Comparison of ENCODE assay signal across 25 cellular contexts in the genomic region with DNA sequence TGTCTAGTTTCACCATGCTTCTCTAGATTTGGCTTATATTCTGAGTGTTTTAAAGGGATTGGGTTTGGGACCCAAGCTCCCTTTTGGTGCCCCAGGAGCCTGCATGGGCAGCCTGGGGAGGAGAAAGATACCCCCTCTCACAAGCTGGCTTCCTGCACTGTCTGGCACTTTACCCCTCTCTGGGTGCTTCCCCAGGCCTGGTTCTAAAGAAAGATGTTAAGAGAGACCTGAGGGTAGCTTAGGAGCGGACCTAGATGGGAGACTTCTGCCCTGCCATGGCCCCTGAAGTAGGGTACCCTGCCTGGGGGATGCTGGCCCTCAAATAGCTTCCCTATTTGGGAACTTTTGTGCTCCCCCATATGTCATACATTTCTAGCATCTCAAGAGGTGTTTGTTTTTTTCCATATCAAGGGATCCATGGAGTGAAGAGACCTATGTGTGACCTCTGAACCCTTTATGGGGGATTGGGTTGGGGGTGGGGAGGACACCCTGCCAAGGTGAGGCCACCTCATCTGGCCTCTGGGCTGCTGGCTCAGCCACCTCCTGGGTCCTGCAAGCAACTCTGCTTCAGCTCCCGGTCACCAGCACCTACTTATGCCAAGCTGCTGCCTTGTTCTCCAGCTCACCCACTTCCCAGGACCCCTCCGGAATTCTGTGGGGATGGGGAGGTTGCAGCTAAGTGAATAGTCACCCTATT. TPM values are rescaled to one million over a fixed set of nuclear protein-coding genes. Genes with fewer than 3 reads are reported as not detected.
DNase-seq lines count a peak whose midpoint lies in the region; ATAC-seq and TF ChIP-seq lines count a peak whose summit lies in the region.
"Had no signal": no experiment of that assay in that cellular context is flagged by ENCODE, and none has a peak within 500 bp of the region (broad histone marks: within the 10 kb centered on the region; RNA-seq: fewer than 3 reads in every experiment).

No MANE protein-coding gene starts in this region.

- intact Hi-C loops in sciatic nerve (cut with DNase I), result no loop called here

- ATAC-seq in GM23338, result no peak
- no peak for ATAC-seq in sciatic nerve
- no peak for ATAC-seq in GM18909 (IDR thresholded peaks at IDR 0.05; ENCODE audit: poor library complexity, unreplicated experiment)
- ATAC-seq: effector memory CD8-positive, alpha-beta T cell; mucosa of descending colon; Panc1; pancreas; stimulated activated naive CD8-positive, alpha-beta T cell treated with anti-CD3 and anti-CD28 coated beads, Interleukin-15, amount 100 ng/mL, for 72 hours had no signal

- no peaks in the 10 kb centered on the region for H3K79me2 ChIP-seq in GM23338 (replicated peaks; ENCODE audit: insufficient read depth)

- DNase-seq in GM23338 (ENCODE audit: low spot score) (no peak), NCI-H69 (lab: John Stamatoyannopoulos, UW) (peak; percentile 14), islet precursor cell (peak; percentile 43), sciatic nerve (ENCODE audit: low spot score) (peak; percentile 41), DMS 273 (lab: John Stamatoyannopoulos, UW; ENCODE audit: unreplicated experiment) (no peak)
- DNase-seq in activated CD4-positive, alpha-beta T cell treated with anti-CD3 and anti-CD28 coated beads, Interleukin-2, amount 10 ng/mL, durations not matched to agents 7 days and 5 days, result no peak
- DNase-seq: activated naive CD4-positive, alpha-beta T cell treated with anti-CD3 and anti-CD28 coated beads for 36 hours; effector memory CD8-positive, alpha-beta T cell; Karpas-422; NCI-H1417; NCI-H2029; NCI-H2227 treated with DMSO at 0.1 percent for 48 hours; nephron progenitor cell; pancreas; stimulated activated CD8-positive, alpha-beta memory T cell treated with anti-CD3 and anti-CD28 coated beads, Interleukin-4, amount 100 ng/mL, for 48 hours; stimulated activated naive CD8-positive, alpha-beta T cell treated with anti-CD3 and anti-CD28 coated beads, Interleukin-15, amount 100 ng/mL, for 72 hours; T-helper 9 cell; thyroid gland had no signal

- no peak for TF ChIP-seq CTCF in GM23338 (conservative IDR thresholded peaks at IDR 0.05; ENCODE audit: low read depth in 2 of 2)

- no peak overlapping the region for H3K27ac Mint-ChIP-seq in GM23338
- H3K27ac Mint-ChIP-seq in activated CD4-positive, alpha-beta T cell treated with anti-CD3 and anti-CD28 coated beads, Interleukin-2, amount 10 ng/mL, durations not matched to agents 7 days and 5 days, result no peak overlapping the region
- H3K27ac Mint-ChIP-seq: activated naive CD4-positive, alpha-beta T cell treated with anti-CD3 and anti-CD28 coated beads for 36 hours; activated T-helper 1 cell treated with anti-CD3 and anti-CD28 coated beads, Interleukin-12 subunit alpha, Interleukin-12 subunit beta, Interleukin-2, Interleukin-4 antibody, amounts not matched to agents 30 ng/mL and 10 ng/mL and 1 ng/mL, durations not matched to agents 14 hours and 24 hours and 36 hours; nephron progenitor cell had no signal

- peak overlapping the region; percentile 48; the same call in 1 of the 2 replicates for H3K4me2 ChIP-seq in GM23338

- peaks cover 2% of the 10 kb centered on the region for H3K27me3 Mint-ChIP-seq in GM23338 (ENCODE audit: insufficient read depth, low read depth, poor library complexity)
- H3K27me3 Mint-ChIP-seq in activated CD4-positive, alpha-beta T cell treated with anti-CD3 and anti-CD28 coated beads, Interleukin-2, amount 10 ng/mL, durations not matched to agents 7 days and 5 days, result no peaks in the 10 kb centered on the region
- H3K27me3 Mint-ChIP-seq: central memory CD8-positive, alpha-beta T cell had no signal

- no peaks in the 10 kb centered on the region for H3K9me2 ChIP-seq in GM23338 (ENCODE audit: insufficient read depth)

- no peak overlapping the region for H2AFZ ChIP-seq in GM23338

- no peaks in the 10 kb centered on the region for H3F3A ChIP-seq in GM23338 (replicated peaks; ENCODE audit: low read depth)

- H3K4me1 ChIP-seq in GM23338 (ENCODE audit: insufficient read depth), result peaks cover 43% of the 10 kb centered on the region
- H3K4me1 ChIP-seq: pancreas had no signal

- no peaks in the 10 kb centered on the region for H3K9me3 Mint-ChIP-seq in GM23338
- H3K9me3 Mint-ChIP-seq in activated CD4-positive, alpha-beta T cell treated with anti-CD3 and anti-CD28 coated beads, Interleukin-2, amount 10 ng/mL, durations not matched to agents 7 days and 5 days, result no peaks in the 10 kb centered on the region
- H3K9me3 Mint-ChIP-seq: activated naive CD4-positive, alpha-beta T cell treated with anti-CD3 and anti-CD28 coated beads for 36 hours; activated T-helper 1 cell treated with anti-CD3 and anti-CD28 coated beads, Interleukin-12 subunit alpha, Interleukin-12 subunit beta, Interleukin-2, Interleukin-4 antibody, amounts not matched to agents 30 ng/mL and 10 ng/mL and 1 ng/mL, durations not matched to agents 14 hours and 24 hours and 36 hours; central memory CD8-positive, alpha-beta T cell; effector memory CD8-positive, alpha-beta T cell; nephron progenitor cell; stimulated activated naive CD8-positive, alpha-beta T cell treated with anti-CD3 and anti-CD28 coated beads, Interleukin-15, amount 100 ng/mL, for 72 hours had no signal

- H3K27me3 ChIP-seq in GM23338 (ENCODE audit: insufficient read depth), result no peaks in the 10 kb centered on the region
- H3K27me3 ChIP-seq: pancreas, thyroid gland had no signal

- CTCF ChIA-PET in activated CD4-positive, alpha-beta T cell treated with anti-CD3 and anti-CD28 coated beads, Interleukin-2, amount 10 ng/mL, durations not matched to agents 7 days and 5 days (lab: Charles Lee), result interaction anchor here (1.1 to 1.4 kb wide), 4 partner anchors 18 to 222 kb away, joined by 3 to 6 read pairs (median 3); no protein-coding TSS in a partner anchor

- H3K36me3 Mint-ChIP-seq in GM23338 (ENCODE audit: low read depth), result no peaks in the 10 kb centered on the region; the same call in 1 of the 3 replicates
- no peaks in the 10 kb centered on the region for H3K36me3 Mint-ChIP-seq in activated CD4-positive, alpha-beta T cell treated with anti-CD3 and anti-CD28 coated beads, Interleukin-2, amount 10 ng/mL, durations not matched to agents 7 days and 5 days (ENCODE audit: low read depth)

- POLR2A ChIA-PET in activated CD4-positive, alpha-beta T cell treated with anti-CD3 and anti-CD28 coated beads, Interleukin-2, amount 10 ng/mL, durations not matched to agents 7 days and 5 days (lab: Charles Lee), result no interaction called here

- H4K20me1 ChIP-seq in GM23338 (replicated peaks; ENCODE audit: insufficient read depth), result no peaks in the 10 kb centered on the region
- H4K20me1 ChIP-seq: BLaER1 treated with 17β-estradiol and CSF1 and Interleukin-3, amounts not matched to agents 10 nM and 100 nM had no signal

- peaks cover 59% of the 10 kb centered on the region for H3K4me1 Mint-ChIP-seq in GM23338
- H3K4me1 Mint-ChIP-seq in activated CD4-positive, alpha-beta T cell treated with anti-CD3 and anti-CD28 coated beads, Interleukin-2, amount 10 ng/mL, durations not matched to agents 7 days and 5 days, result no peaks in the 10 kb centered on the region
- H3K4me1 Mint-ChIP-seq: stimulated activated naive CD8-positive, alpha-beta T cell treated with anti-CD3 and anti-CD28 coated beads, Interleukin-15, amount 100 ng/mL, for 72 hours had no signal

- no peak overlapping the region for H3K27ac ChIP-seq in GM23338 (ENCODE audit: low read depth)
- H3K27ac ChIP-seq: BLaER1 treated with 17β-estradiol and CSF1 and Interleukin-3, amounts not matched to agents 10 nM and 100 nM; pancreas; thyroid gland had no signal

- H3K4me3 ChIP-seq in GM23338, result no peak overlapping the region
- H3K4me3 ChIP-seq: BLaER1 treated with 17β-estradiol and CSF1 and Interleukin-3, amounts not matched to agents 10 nM and 100 nM; mucosa of descending colon; pancreas; thyroid gland had no signal

- H3K4me3 Mint-ChIP-seq in GM23338, result no peak overlapping the region
- no peak overlapping the region for H3K4me3 Mint-ChIP-seq in activated CD4-positive, alpha-beta T cell treated with anti-CD3 and anti-CD28 coated beads, Interleukin-2, amount 10 ng/mL, durations not matched to agents 7 days and 5 days
- H3K4me3 Mint-ChIP-seq: activated naive CD4-positive, alpha-beta T cell treated with anti-CD3 and anti-CD28 coated beads for 36 hours; activated T-helper 1 cell treated with anti-CD3 and anti-CD28 coated beads, Interleukin-12 subunit alpha, Interleukin-12 subunit beta, Interleukin-2, Interleukin-4 antibody, amounts not matched to agents 30 ng/mL and 10 ng/mL and 1 ng/mL, durations not matched to agents 14 hours and 24 hours and 36 hours; central memory CD8-positive, alpha-beta T cell; effector memory CD8-positive, alpha-beta T cell; nephron progenitor cell; stimulated activated naive CD8-positive, alpha-beta T cell treated with anti-CD3 and anti-CD28 coated beads, Interleukin-15, amount 100 ng/mL, for 72 hours had no signal

- H3K36me3 ChIP-seq in GM23338 (ENCODE audit: insufficient read depth), result no peaks in the 10 kb centered on the region
- H3K36me3 ChIP-seq: BLaER1 treated with 17β-estradiol and CSF1 and Interleukin-3, amounts not matched to agents 10 nM and 100 nM; pancreas; thyroid gland had no signal

TF ChIP-seq in GM23338, 12 proteins besides CTCF, POLR2A, EP300 and RAD21 (continues in another document):
- TF ChIP-seq, protein P1, sequence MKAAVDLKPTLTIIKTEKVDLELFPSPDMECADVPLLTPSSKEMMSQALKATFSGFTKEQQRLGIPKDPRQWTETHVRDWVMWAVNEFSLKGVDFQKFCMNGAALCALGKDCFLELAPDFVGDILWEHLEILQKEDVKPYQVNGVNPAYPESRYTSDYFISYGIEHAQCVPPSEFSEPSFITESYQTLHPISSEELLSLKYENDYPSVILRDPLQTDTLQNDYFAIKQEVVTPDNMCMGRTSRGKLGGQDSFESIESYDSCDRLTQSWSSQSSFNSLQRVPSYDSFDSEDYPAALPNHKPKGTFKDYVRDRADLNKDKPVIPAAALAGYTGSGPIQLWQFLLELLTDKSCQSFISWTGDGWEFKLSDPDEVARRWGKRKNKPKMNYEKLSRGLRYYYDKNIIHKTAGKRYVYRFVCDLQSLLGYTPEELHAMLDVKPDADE (IDR thresholded peaks at IDR 0.05), result no peak
- no peak for TF ChIP-seq NANOG (IDR thresholded peaks at IDR 0.05; ENCODE audit: borderline replicate concordance)

RNA-seq across cellular contexts. Expression of a gene that starts 50.2 kb away (rescaled TPM):
- total RNA-seq in GM23338 (2014; rRNA removed; shearing (Covaris generic)), result 10.6 and 12.0 TPM in 2 replicates
- 5.8 and 6.0 TPM in 2 replicates for polyA plus RNA-seq in GM23338 (2016; fragmentation: Nextera tagmentation; extraction: Ambion mirVana)
- total RNA-seq in sciatic nerve, result 45.5 TPM
- 10 to 100 TPM; 22.9 to 23.5 TPM for total RNA-seq in activated CD4-positive, alpha-beta T cell treated with anti-CD3 and anti-CD28 coated beads, Interleukin-2, amount 10 ng/mL, durations not matched to agents 7 days and 5 days
- polyA plus RNA-seq: keratinocyte had no signal

Comparison
In these comparisons a context has a peak if more than half of its experiments do, and no peak if none do; other contexts are left out.
1. DNase-seq: peak in NCI-H69 (single experiment), islet precursor cell (single experiment) and sciatic nerve (single experiment); none in GM23338 (single experiment), DMS 273 (single experiment) and activated CD4-positive, alpha-beta T cell treated with anti-CD3 and anti-CD28 coated beads, Interleukin-2, amount 10 ng/mL, durations not matched to agents 7 days and 5 days (single experiment).